In genomic region chr9:38226491-38226951, GRCh38 we compare ENCODE assay signal across 1 cellular context.
TF ChIP-seq lines count a peak whose summit lies in the region.

No MANE protein-coding gene starts in this region.

TF ChIP-seq in SK-N-SH treated with all-trans-retinoic acid at 6 μM for 48 hours, 23 proteins besides CTCF, POLR2A, EP300 and RAD21 (continued from another document):
- TF ChIP-seq, protein P1, sequence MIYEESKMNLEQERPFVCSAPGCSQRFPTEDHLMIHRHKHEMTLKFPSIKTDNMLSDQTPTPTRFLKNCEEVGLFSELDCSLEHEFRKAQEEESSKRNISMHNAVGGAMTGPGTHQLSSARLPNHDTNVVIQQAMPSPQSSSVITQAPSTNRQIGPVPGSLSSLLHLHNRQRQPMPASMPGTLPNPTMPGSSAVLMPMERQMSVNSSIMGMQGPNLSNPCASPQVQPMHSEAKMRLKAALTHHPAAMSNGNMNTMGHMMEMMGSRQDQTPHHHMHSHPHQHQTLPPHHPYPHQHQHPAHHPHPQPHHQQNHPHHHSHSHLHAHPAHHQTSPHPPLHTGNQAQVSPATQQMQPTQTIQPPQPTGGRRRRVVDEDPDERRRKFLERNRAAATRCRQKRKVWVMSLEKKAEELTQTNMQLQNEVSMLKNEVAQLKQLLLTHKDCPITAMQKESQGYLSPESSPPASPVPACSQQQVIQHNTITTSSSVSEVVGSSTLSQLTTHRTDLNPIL (CRISPR knock-in tag; IDR thresholded peaks at IDR 0.05; ENCODE audit: low read depth), result no peak
- TF ChIP-seq BACH2 (CRISPR knock-in tag; IDR thresholded peaks at IDR 0.05; ENCODE audit: borderline replicate concordance), result no peak
- no peak for TF ChIP-seq ESRRG (CRISPR knock-in tag; IDR thresholded peaks at IDR 0.05)
- no peak for TF ChIP-seq ZFP30 (CRISPR knock-in tag; IDR thresholded peaks at IDR 0.05)
- no peak for TF ChIP-seq ZNF565 (CRISPR knock-in tag; conservative IDR thresholded peaks at IDR 0.05; ENCODE audit: low read depth)
- no peak for TF ChIP-seq PATZ1 (CRISPR knock-in tag; IDR thresholded peaks at IDR 0.05; ENCODE audit: borderline replicate concordance)
- no peak for TF ChIP-seq ZC3H10 (CRISPR knock-in tag; IDR thresholded peaks at IDR 0.05)
- no peak for TF ChIP-seq SNAI2 (CRISPR knock-in tag; IDR thresholded peaks at IDR 0.05)
- no peak for TF ChIP-seq GLIS3 (CRISPR knock-in tag; IDR thresholded peaks at IDR 0.05)
- no peak for TF ChIP-seq ZFP3 (CRISPR knock-in tag; IDR thresholded peaks at IDR 0.05)
- TF ChIP-seq PPARA (CRISPR knock-in tag; IDR thresholded peaks at IDR 0.05; ENCODE audit: borderline replicate concordance), result no peak
- no peak; the same call in 1 of the 2 replicates for TF ChIP-seq ISL1 (CRISPR knock-in tag; IDR thresholded peaks at IDR 0.05)
